Comparison of ENCODE assay signal across 2 cellular contexts in genomic region chr13:40662866-40663265, GRCh38.
TF ChIP-seq lines count a peak whose summit lies in the region.

No MANE protein-coding gene starts in this region.

TF ChIP-seq in HEK293, 187 proteins besides CTCF, POLR2A, EP300 and RAD21 (continued from another document):
- TF ChIP-seq PRDM1 (tag by site-specific recombination; IDR thresholded peaks at IDR 0.05) (peak; percentile 21; the same call in 1 of the 2 replicates), ZNF133 (tag by site-specific recombination; IDR thresholded peaks at IDR 0.05) (no peak), ZNF830 (tag by site-specific recombination; IDR thresholded peaks at IDR 0.05; ENCODE audit: low read depth) (no peak), SCRT1 (tag by site-specific recombination; IDR thresholded peaks at IDR 0.05; ENCODE audit: borderline replicate concordance) (no peak), ZNF221 (tag by site-specific recombination; IDR thresholded peaks at IDR 0.05; ENCODE audit: borderline replicate concordance) (no peak), ZNF777 (tag by site-specific recombination; IDR thresholded peaks at IDR 0.05; ENCODE audit: borderline replicate concordance) (no peak), MZF1 (tag by site-specific recombination; IDR thresholded peaks at IDR 0.05; ENCODE audit: borderline replicate concordance) (no peak), ZIC2 (tag by site-specific recombination; IDR thresholded peaks at IDR 0.05) (no peak), ZSCAN5A (tag by site-specific recombination; IDR thresholded peaks at IDR 0.05) (no peak), ZNF335 (tag by site-specific recombination; conservative IDR thresholded peaks at IDR 0.05) (0 out of 2 replicates have a peak, but pooled peaks have one; percentile 24), ZNF311 (tag by site-specific recombination; IDR thresholded peaks at IDR 0.05; ENCODE audit: borderline replicate concordance) (no peak), KLF10 (tag by site-specific recombination; IDR thresholded peaks at IDR 0.05) (no peak), ZNF610 (tag by site-specific recombination; IDR thresholded peaks at IDR 0.05; ENCODE audit: borderline replicate concordance) (no peak), ZNF449 (tag by site-specific recombination; IDR thresholded peaks at IDR 0.05) (no peak), ZNF660 (tag by site-specific recombination; IDR thresholded peaks at IDR 0.05) (no peak), ZNF169 (tag by site-specific recombination; IDR thresholded peaks at IDR 0.05) (no peak), RBAK (tag by site-specific recombination; IDR thresholded peaks at IDR 0.05) (no peak), ZEB2 (tag by site-specific recombination; IDR thresholded peaks at IDR 0.05) (no peak), IKZF3 (tag by site-specific recombination; IDR thresholded peaks at IDR 0.05) (peak; percentile 42; the same call in 1 of the 2 replicates), AEBP2 (tag by site-specific recombination; IDR thresholded peaks at IDR 0.05; ENCODE audit: borderline replicate concordance) (no peak), ZNF155 (tag by site-specific recombination; IDR thresholded peaks at IDR 0.05) (no peak)

TF ChIP-seq in WTC11, 78 proteins besides CTCF, POLR2A, EP300 and RAD21 (continued from another document):
- no peak for TF ChIP-seq MAX (CRISPR knock-in tag; IDR thresholded peaks at IDR 0.05)
- no peak for TF ChIP-seq ZNF423 (CRISPR knock-in tag; IDR thresholded peaks at IDR 0.05)
- TF ChIP-seq MYBL2 (CRISPR knock-in tag; IDR thresholded peaks at IDR 0.05) = no peak
- no peak for TF ChIP-seq AFF4 (CRISPR knock-in tag; IDR thresholded peaks at IDR 0.05; ENCODE audit: borderline replicate concordance)
- TF ChIP-seq MXD4 (CRISPR knock-in tag; IDR thresholded peaks at IDR 0.05; ENCODE audit: borderline replicate concordance) = no peak
